30 cellular contexts compared by ENCODE assay signal in the genomic region with DNA sequence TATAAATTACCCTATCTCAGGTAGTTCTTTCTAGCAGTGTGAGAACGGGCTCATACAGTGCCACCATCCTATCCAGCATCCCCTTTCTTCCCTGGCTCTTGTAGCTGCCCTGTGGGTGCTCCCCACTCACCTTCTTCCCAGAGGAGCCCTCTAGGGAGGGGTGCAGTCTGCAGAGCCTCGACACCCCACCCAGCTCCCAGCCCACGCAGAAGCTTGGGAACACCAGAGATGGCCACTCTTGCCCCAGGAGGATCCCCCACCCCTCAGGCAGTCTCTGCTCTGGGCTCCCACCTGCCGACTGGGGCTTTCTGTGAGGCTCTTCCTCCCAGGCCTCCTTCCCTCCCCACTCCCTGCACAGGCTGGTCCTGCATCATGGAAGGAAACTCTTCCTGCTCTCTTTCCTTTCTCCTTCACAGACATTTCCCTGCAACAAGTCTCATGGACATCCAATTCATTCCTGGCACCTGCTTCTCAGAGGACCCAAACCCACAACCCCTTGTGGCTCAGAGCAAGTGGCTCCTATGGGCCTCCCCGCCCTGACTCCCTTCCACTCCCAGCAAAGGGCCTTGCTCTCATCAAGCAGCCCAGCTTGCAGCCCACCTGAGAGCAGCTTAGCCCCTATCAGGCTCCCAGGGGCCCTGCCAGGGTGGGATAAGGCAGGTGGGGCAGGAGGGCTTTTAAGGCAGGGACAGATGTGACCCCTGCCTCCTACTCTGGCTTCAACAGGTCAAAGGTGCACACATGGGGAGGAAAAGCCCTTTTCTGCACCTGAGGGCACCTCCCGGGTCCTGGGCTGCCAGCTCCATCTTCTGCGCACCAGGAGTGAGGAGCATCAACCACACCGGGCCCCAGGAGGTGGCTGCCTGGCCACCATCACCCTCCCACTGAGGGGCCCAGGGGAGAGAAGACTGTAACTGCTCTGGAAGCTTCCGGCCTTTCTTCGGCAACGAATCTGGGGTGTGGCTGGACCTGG.
A peak's percentile ranks its signal among the peaks of the same experiment; 100 is the strongest.
DNase-seq lines count a peak whose midpoint lies in the region; ATAC-seq and TF ChIP-seq lines count a peak whose summit lies in the region.
"Had no signal": no experiment of that assay in that cellular context is flagged by ENCODE, and none has a peak within 500 bp of the region (broad histone marks: within the 10 kb centered on the region; RNA-seq: fewer than 3 reads in every experiment).

No MANE protein-coding gene starts in this region.

- no TSS peak for BruUV-seq in mammary epithelial cell (replicated peaks; lab: Mats Ljungman, UMichigan)

- no peak overlapping the region for H3K4me3 Mint-ChIP-seq in GM23338
- H3K4me3 Mint-ChIP-seq: activated naive CD4-positive, alpha-beta T cell treated with anti-CD3 and anti-CD28 coated beads, Interleukin-2, amount 50 U/mL, for 24 hours; immature natural killer cell; mesothelial cell of epicardium had no signal

- DNase-seq in GM23338 (ENCODE audit: low spot score): no peak
- DNase-seq in ecto neural progenitor cell (ENCODE audit: low spot score): peak; percentile 48
- peak; percentile 68 for DNase-seq in osteoblast (ENCODE audit: insufficient read length, low spot score, missing footprints)
- no peak for DNase-seq in H4 (ENCODE audit: low spot score)
- no peak for DNase-seq in 8988T
- no peak for DNase-seq in mammary epithelial cell
- DNase-seq: activated CD4-positive, alpha-beta T cell treated with anti-CD3 and anti-CD28 coated beads for 48 hours; anterior cingulate cortex; EL; gastrocnemius medialis; hippocampal formation; immature natural killer cell; IMR-90; left lung; NCI-H1048; NCI-H187; NCI-H2171 treated with DMSO at 0.1 percent for 48 hours; NCI-H524 treated with DMSO at 0.1 percent for 48 hours; NK-92 treated with Interleukin-12 subunit alpha and Interleukin-12 subunit beta, amount 100 ng/mL, for 24 hours; ovary; PC-9 had no signal

- peaks cover 25 to 71% (median 45%) of the 10 kb centered on the region in 11 experiments; a peak in 21 of 22 replicates for H3K27me3 ChIP-seq in BLaER1 treated with 17β-estradiol and CSF1 and Interleukin-3, amounts not matched to agents 10 nM and 100 nM
- H3K27me3 ChIP-seq in GM23338 (ENCODE audit: insufficient read depth): peaks cover 18% of the 10 kb centered on the region
- H3K27me3 ChIP-seq in osteoblast (ENCODE audit: insufficient read depth, low read length): peaks cover 31% of the 10 kb centered on the region
- peaks cover 33% of the 10 kb centered on the region for H3K27me3 ChIP-seq in mammary epithelial cell (ENCODE audit: insufficient read depth, low read length)
- H3K27me3 ChIP-seq: ovary had no signal

- no peaks in the 10 kb centered on the region; the same call in 2 of the 3 replicates for H3K36me3 Mint-ChIP-seq in GM23338 (ENCODE audit: low read depth)
- H3K36me3 Mint-ChIP-seq: activated naive CD4-positive, alpha-beta T cell treated with anti-CD3 and anti-CD28 coated beads, Interleukin-2, amount 50 U/mL, for 24 hours; CD14-positive monocyte; mesothelial cell of epicardium had no signal

- H3K4me1 Mint-ChIP-seq in GM23338: peaks cover 49% of the 10 kb centered on the region

- dilution Hi-C loops in mammary epithelial cell (cut with HindIII; ENCODE audit: low sequenced_read_pairs): loop anchor here (5.0 kb wide), 3 partner anchors 42 to 97 kb away; no protein-coding TSS in a partner anchor

- no peaks in the 10 kb centered on the region for H3K9me3 ChIP-seq in BLaER1 treated with 17β-estradiol and CSF1 and Interleukin-3, amounts not matched to agents 10 nM and 100 nM (replicated peaks in 1 of 11)
- H3K9me3 ChIP-seq in osteoblast (ENCODE audit: low read depth, low read length) (no peaks in the 10 kb centered on the region), mammary epithelial cell (replicated peaks; ENCODE audit: insufficient read depth, low read length) (no peaks in the 10 kb centered on the region)
- H3K9me3 ChIP-seq: gastrocnemius medialis, left lung, ovary had no signal

- H3F3A ChIP-seq in GM23338 (replicated peaks; ENCODE audit: low read depth): no peaks in the 10 kb centered on the region

- CTCF ChIA-PET in mammary epithelial cell (lab: Charles Lee; ENCODE audit: low non-redundant PET): no interaction called here

- H3K4me1 ChIP-seq in BLaER1 treated with 17β-estradiol and CSF1 and Interleukin-3, amounts not matched to agents 10 nM and 100 nM: peaks cover 34 to 100% (median 98%) of the 10 kb centered on the region in 10 experiments
- H3K4me1 ChIP-seq in GM23338 (ENCODE audit: insufficient read depth) (peaks cover 16% of the 10 kb centered on the region), osteoblast (ENCODE audit: insufficient read depth, low read length) (peaks cover 4% of the 10 kb centered on the region), mammary epithelial cell (ENCODE audit: insufficient read depth, low read length) (peaks cover 7% of the 10 kb centered on the region)

- H3K9ac ChIP-seq in BLaER1 treated with 17β-estradiol and CSF1 and Interleukin-3, amounts not matched to agents 10 nM and 100 nM: no peak overlapping the region
- no peak overlapping the region for H3K9ac ChIP-seq in mammary epithelial cell (ENCODE audit: insufficient read depth, low read length)

- peaks cover 46% of the 10 kb centered on the region for H3K27me3 Mint-ChIP-seq in GM23338 (ENCODE audit: insufficient read depth, low read depth, poor library complexity)
- H3K27me3 Mint-ChIP-seq: activated naive CD4-positive, alpha-beta T cell treated with anti-CD3 and anti-CD28 coated beads, Interleukin-2, amount 50 U/mL, for 24 hours had no signal

- H3K4me3 ChIP-seq in BLaER1 treated with 17β-estradiol and CSF1 and Interleukin-3, amounts not matched to agents 10 nM and 100 nM: no peak overlapping the region
- no peak overlapping the region for H3K4me3 ChIP-seq in GM23338
- H3K4me3 ChIP-seq in osteoblast (ENCODE audit: insufficient read depth, low read length): no peak overlapping the region
- no peak overlapping the region for H3K4me3 ChIP-seq in mammary epithelial cell (replicated peaks in 1 of 3; ENCODE audit: insufficient read depth in 1 of 3, low read depth in 2 of 3, low read length in 3 of 3)
- H3K4me3 ChIP-seq: gastrocnemius medialis, GM12878, left lung, ovary, PC-9, skin epidermis had no signal

- H3K36me3 ChIP-seq in BLaER1 treated with 17β-estradiol and CSF1 and Interleukin-3, amounts not matched to agents 10 nM and 100 nM: no peaks in the 10 kb centered on the region
- H3K36me3 ChIP-seq in GM23338 (ENCODE audit: insufficient read depth) (no peaks in the 10 kb centered on the region), osteoblast (ENCODE audit: insufficient read depth, low read length) (no peaks in the 10 kb centered on the region), mammary epithelial cell (ENCODE audit: insufficient read depth, low read length) (no peaks in the 10 kb centered on the region)
- H3K36me3 ChIP-seq: gastrocnemius medialis, left lung, ovary had no signal

- no peaks in the 10 kb centered on the region for H3K9me3 Mint-ChIP-seq in GM23338
- H3K9me3 Mint-ChIP-seq: activated naive CD4-positive, alpha-beta T cell treated with anti-CD3 and anti-CD28 coated beads, Interleukin-2, amount 50 U/mL, for 24 hours; immature natural killer cell; mesothelial cell of epicardium; naive thymus-derived CD4-positive, alpha-beta T cell; stimulated activated naive CD8-positive, alpha-beta T cell treated with anti-CD3 and anti-CD28 coated beads, Interleukin-15, amount 100 ng/mL, for 72 hours had no signal

- no peak for ATAC-seq in GM23338
- ATAC-seq: gastrocnemius medialis; GM12878; left lung; naive thymus-derived CD4-positive, alpha-beta T cell; Right ventricle myocardium inferior; stimulated activated naive CD8-positive, alpha-beta T cell treated with anti-CD3 and anti-CD28 coated beads, Interleukin-15, amount 100 ng/mL, for 72 hours had no signal

- TF ChIP-seq CTCF in GM23338 (conservative IDR thresholded peaks at IDR 0.05; ENCODE audit: low read depth in 2 of 2) (no peak), osteoblast (IDR thresholded peaks at IDR 0.05; ENCODE audit: extremely low read depth, low read depth, low read length) (no peak), mammary epithelial cell (conservative IDR thresholded peaks at IDR 0.05 in 1 of 2, IDR thresholded peaks at IDR 0.05 in 1 of 2; ENCODE audit: extremely low read depth in 1 of 2, insufficient read depth in 1 of 2, low read depth in 1 of 2, low read length in 2 of 2) (no peak)

- H4K20me1 ChIP-seq in BLaER1 treated with 17β-estradiol and CSF1 and Interleukin-3, amounts not matched to agents 10 nM and 100 nM: no peaks in the 10 kb centered on the region
- H4K20me1 ChIP-seq in GM23338 (replicated peaks; ENCODE audit: insufficient read depth) (no peaks in the 10 kb centered on the region), osteoblast (ENCODE audit: insufficient read depth, low read length) (no peaks in the 10 kb centered on the region), mammary epithelial cell (ENCODE audit: insufficient read depth, low read length) (no peaks in the 10 kb centered on the region)

- H3K9me2 ChIP-seq in GM23338 (ENCODE audit: insufficient read depth): no peaks in the 10 kb centered on the region

- H3K27ac ChIP-seq in BLaER1 treated with 17β-estradiol and CSF1 and Interleukin-3, amounts not matched to agents 10 nM and 100 nM: no peak overlapping the region
- H3K27ac ChIP-seq in GM23338 (ENCODE audit: low read depth): no peak overlapping the region
- H3K27ac ChIP-seq in osteoblast (ENCODE audit: low read depth, low read length): no peak overlapping the region
- no peak overlapping the region for H3K27ac ChIP-seq in mammary epithelial cell (ENCODE audit: insufficient read depth, low read depth, low read length)
- H3K27ac ChIP-seq: gastrocnemius medialis, left lung, ovary, PC-9, skin epidermis had no signal

- H3K27ac Mint-ChIP-seq in GM23338: no peak overlapping the region
- H3K27ac Mint-ChIP-seq: activated naive CD4-positive, alpha-beta T cell treated with anti-CD3 and anti-CD28 coated beads, Interleukin-2, amount 50 U/mL, for 24 hours; immature natural killer cell; mesothelial cell of epicardium; stimulated activated naive CD8-positive, alpha-beta T cell treated with anti-CD3 and anti-CD28 coated beads, Interleukin-15, amount 100 ng/mL, for 72 hours had no signal

- in situ Hi-C loops in mammary epithelial cell (cut with MboI; ENCODE audit: low sequenced_read_pairs in 2 of 2): no loop called here

- 54% methylated on average over 2 of the region's 11 CpGs for WGBS in mammary epithelial cell (ENCODE audit: low coverage, missing lambda C conversion rate)

- H3K4me2 ChIP-seq in BLaER1 treated with 17β-estradiol and CSF1 and Interleukin-3, amounts not matched to agents 10 nM and 100 nM: peak overlapping the region in 9 of 11 experiments; percentile 87 to 99 (median 94); a peak in 18 of 22 replicates
- no peak overlapping the region for H3K4me2 ChIP-seq in GM23338
- H3K4me2 ChIP-seq in osteoblast (ENCODE audit: insufficient read depth, low read length): no peak overlapping the region
- no peak overlapping the region for H3K4me2 ChIP-seq in mammary epithelial cell (ENCODE audit: insufficient read depth, low read depth, low read length)
- H3K4me2 ChIP-seq: PC-9 had no signal

- H2AFZ ChIP-seq in GM23338: peak overlapping the region; percentile 90; the same call in 1 of the 2 replicates
- no peak overlapping the region for H2AFZ ChIP-seq in osteoblast (ENCODE audit: low read length)
- no peak overlapping the region for H2AFZ ChIP-seq in mammary epithelial cell (ENCODE audit: low read depth, low read length)
- H2AFZ ChIP-seq: PC-9 had no signal

- no peaks in the 10 kb centered on the region for H3K79me2 ChIP-seq in GM23338 (replicated peaks; ENCODE audit: insufficient read depth)
- no peaks in the 10 kb centered on the region for H3K79me2 ChIP-seq in osteoblast (ENCODE audit: insufficient read depth, low read length)
- H3K79me2 ChIP-seq in mammary epithelial cell (ENCODE audit: insufficient read depth, low read length): no peaks in the 10 kb centered on the region

- intact Hi-C loops in mammary epithelial cell (cut with micrococcal nuclease): no loop called here

Comparison
In these comparisons a context has a peak if more than half of its experiments do, and no peak if none do; other contexts are left out.
1. H3K4me2 ChIP-seq: peak in BLaER1 treated with 17β-estradiol and CSF1 and Interleukin-3, amounts not matched to agents 10 nM and 100 nM (9 of 11); none in GM23338 (single experiment), osteoblast (single experiment) and mammary epithelial cell (single experiment).
2. DNase-seq: peak in ecto neural progenitor cell (single experiment) and osteoblast (single experiment); none in GM23338 (single experiment), H4 (single experiment), 8988T (single experiment) and mammary epithelial cell (single experiment).